Comparison of ENCODE assay signal across 15 cellular contexts in genomic region chr2:58842501-58843144, GRCh38.
DNase-seq lines count a peak whose midpoint lies in the region; ATAC-seq and TF ChIP-seq lines count a peak whose summit lies in the region.
"Had no signal": no experiment of that assay in that cellular context is flagged by ENCODE, and none has a peak within 500 bp of the region (broad histone marks: within the 10 kb centered on the region; RNA-seq: fewer than 3 reads in every experiment).

No MANE protein-coding gene starts in this region.

- H3K79me1 ChIP-seq in mesendoderm (ENCODE audit: low read length), result no peaks in the 10 kb centered on the region

- H3K36me3 ChIP-seq in Caco-2 (ENCODE audit: control insufficient read depth, insufficient read depth, low read length) (no peaks in the 10 kb centered on the region), Panc1 (ENCODE audit: control insufficient read depth, insufficient read depth, low read length) (no peaks in the 10 kb centered on the region), mesendoderm (ENCODE audit: control insufficient read depth, insufficient read depth, low read length) (no peaks in the 10 kb centered on the region)

- H3K27me3 ChIP-seq in Caco-2 (replicated peaks; ENCODE audit: control insufficient read depth, insufficient read depth, low read length) (no peaks in the 10 kb centered on the region), Panc1 (ENCODE audit: control insufficient read depth, insufficient read depth, low read length) (no peaks in the 10 kb centered on the region), mesendoderm (ENCODE audit: insufficient read depth, low read length, poor library complexity) (no peaks in the 10 kb centered on the region)

- H3K4me3 Mint-ChIP-seq in Caco-2 (ENCODE audit: unreplicated experiment), result peak overlapping the region; percentile 47
- no peak overlapping the region for H3K4me3 Mint-ChIP-seq in Calu3 (ENCODE audit: low read depth, unreplicated experiment)
- H3K4me3 Mint-ChIP-seq: CD4-positive, alpha-beta T cell; HFFc6 had no signal

- no peak overlapping the region for H3K18ac ChIP-seq in mesendoderm (ENCODE audit: low read length)

- H3K9me3 ChIP-seq in Caco-2 (no peaks in the 10 kb centered on the region), Panc1 (ENCODE audit: control insufficient read depth, insufficient read depth, low read depth, low read length) (no peaks in the 10 kb centered on the region)

- no peaks in the 10 kb centered on the region for H3K79me2 ChIP-seq in mesendoderm (ENCODE audit: control insufficient read depth, insufficient read depth, low read length)

- no peak overlapping the region for H3K27ac ChIP-seq in Panc1 (ENCODE audit: low read length)
- H3K27ac ChIP-seq in mesendoderm (ENCODE audit: low read depth, low read length), result no peak overlapping the region

- no peak overlapping the region for H4K8ac ChIP-seq in mesendoderm (ENCODE audit: low read depth, low read length)

- POLR2A ChIA-PET in Caco-2 (lab: Charles Lee), result no interaction called here
- POLR2A ChIA-PET in Panc1 (lab: Charles Lee), result no interaction called here

- no CpG with 5 or more reads among the region's 5 CpGs for WGBS in mesendoderm (ENCODE audit: extremely low coverage, insufficient coverage, low lambda C conversion rate)

- DNase-seq in Caco-2, result peak in 1 of 2 experiments; percentile 52
- DNase-seq in Panc1 (ENCODE audit: low read depth, low spot score), result no peak
- peak; percentile 23 for DNase-seq in astrocyte of the hippocampus (ENCODE audit: low read depth, low spot score)
- peak; percentile 12 for DNase-seq in mesendoderm
- DNase-seq in NCI-H1092 treated with DMSO at 0.1 percent for 48 hours (lab: John Stamatoyannopoulos, UW), result no peak
- no peak for DNase-seq in Calu3
- no peak for DNase-seq in dedifferentiated amniotic fluid mesenchymal stem cell (ENCODE audit: extremely low spot score)
- no peak for DNase-seq in dermis blood vessel endothelial cell
- DNase-seq: ACHN; C1 segment of cervical spinal cord; CD4-positive, alpha-beta T cell; DND-41; HCEC 1CT; HFFc6 had no signal

- H3K36me3 Mint-ChIP-seq in Caco-2 (ENCODE audit: insufficient read depth, unreplicated experiment) (no peaks in the 10 kb centered on the region), Calu3 (ENCODE audit: insufficient read depth, unreplicated experiment) (no peaks in the 10 kb centered on the region)

- no peak overlapping the region for H2BK5ac ChIP-seq in mesendoderm (ENCODE audit: low read length)

- ATAC-seq in Panc1, result peak; percentile 63; the same call in 1 of the 2 replicates
- ATAC-seq: HepG2 had no signal

- H3K9ac ChIP-seq in mesendoderm (ENCODE audit: low read length), result no peak overlapping the region

- in situ Hi-C loops in Panc1 (cut with HindIII; ENCODE audit: low pct_unique_long_range_greater_than_20kb, low sequenced_read_pairs), result no loop called here

- H3K27me3 Mint-ChIP-seq in Caco-2 (ENCODE audit: insufficient read depth, unreplicated experiment) (no peaks in the 10 kb centered on the region), Calu3 (ENCODE audit: unreplicated experiment) (no peaks in the 10 kb centered on the region)
- H3K27me3 Mint-ChIP-seq: CD4-positive, alpha-beta T cell had no signal

- no peak overlapping the region for H3K23ac ChIP-seq in mesendoderm (ENCODE audit: low read length)

- intact Hi-C loops in Caco-2 (cut with micrococcal nuclease; ENCODE audit: unreplicated experiment) (loop anchor here (1.0 to 5.0 kb wide), 4 partner anchors 8 to 340 kb away; no protein-coding TSS in a partner anchor), Panc1 (cut with micrococcal nuclease; ENCODE audit: unreplicated experiment) (no loop called here), Calu3 (cut with micrococcal nuclease; ENCODE audit: unreplicated experiment) (no loop called here)

- H4K5ac ChIP-seq in mesendoderm (ENCODE audit: low read length), result no peak overlapping the region

- H3K27ac Mint-ChIP-seq in Caco-2 (ENCODE audit: unreplicated experiment), result peak overlapping the region; percentile 37
- no peak overlapping the region for H3K27ac Mint-ChIP-seq in Calu3 (ENCODE audit: unreplicated experiment)
- H3K27ac Mint-ChIP-seq: CD4-positive, alpha-beta T cell; HFFc6 had no signal

- H3K4me3 ChIP-seq in Caco-2 (ENCODE audit: low read depth, low read length), result no peak overlapping the region
- no peak overlapping the region for H3K4me3 ChIP-seq in Panc1 (ENCODE audit: low read depth in 2 of 2, low read length in 2 of 2)
- H3K4me3 ChIP-seq in mesendoderm (ENCODE audit: low read length), result no peak overlapping the region

- TF ChIP-seq CTCF in Caco-2 (IDR thresholded peaks at IDR 0.05; ENCODE audit: insufficient read depth in 1 of 2, low read depth in 1 of 2, low read length in 1 of 2, severe bottlenecking in 1 of 2, unreplicated experiment in 1 of 2) (no peak), Panc1 (IDR thresholded peaks at IDR 0.05) (no peak), Calu3 (IDR thresholded peaks at IDR 0.05; ENCODE audit: unreplicated experiment) (no peak)

- no TSS peak for BruUV-seq in Caco-2 (replicated peaks; lab: Mats Ljungman, UMichigan)
- no TSS peak for BruUV-seq in Panc1 (replicated peaks; lab: Mats Ljungman, UMichigan)
- no TSS peak for BruUV-seq in Calu3 (replicated peaks; lab: Mats Ljungman, UMichigan)

- CTCF ChIA-PET in Caco-2 (lab: Charles Lee) (no interaction called here), Panc1 (lab: Charles Lee) (no interaction called here), Calu3 (lab: Charles Lee) (no interaction called here)

- H3K9me3 Mint-ChIP-seq in Caco-2 (ENCODE audit: unreplicated experiment) (no peaks in the 10 kb centered on the region), Calu3 (ENCODE audit: low read depth, unreplicated experiment) (peaks cover 2% of the 10 kb centered on the region)
- H3K9me3 Mint-ChIP-seq: CD4-positive, alpha-beta T cell; HFFc6 had no signal

- H2BK120ac ChIP-seq in mesendoderm (ENCODE audit: low read depth, low read length), result no peak overlapping the region

- no peak overlapping the region for H2AK5ac ChIP-seq in mesendoderm (ENCODE audit: low read length)

- H3K56ac ChIP-seq in mesendoderm (ENCODE audit: low read length), result no peak overlapping the region

- H3K4me1 Mint-ChIP-seq in Caco-2 (ENCODE audit: low read depth, unreplicated experiment), result peaks cover 31% of the 10 kb centered on the region
- H3K4me1 Mint-ChIP-seq in Calu3 (ENCODE audit: low read depth, unreplicated experiment), result no peaks in the 10 kb centered on the region

- H3K4ac ChIP-seq in mesendoderm (ENCODE audit: low read depth, low read length), result no peak overlapping the region

- H2BK15ac ChIP-seq in mesendoderm (replicated peaks; ENCODE audit: low read depth), result no peak overlapping the region

- H3K4me1 ChIP-seq in Caco-2 (peaks cover 22% of the 10 kb centered on the region), Panc1 (ENCODE audit: control insufficient read depth, insufficient read depth, low read length) (no peaks in the 10 kb centered on the region), mesendoderm (ENCODE audit: control insufficient read depth, low read depth, low read length) (no peaks in the 10 kb centered on the region)

- H3K4me2 ChIP-seq in mesendoderm (ENCODE audit: low read length), result no peak overlapping the region

Comparison
In these comparisons a context has a peak if more than half of its experiments do, and no peak if none do; other contexts are left out.
1. DNase-seq: peak in astrocyte of the hippocampus (single experiment) and mesendoderm (single experiment); none in Panc1 (single experiment), NCI-H1092 treated with DMSO at 0.1 percent for 48 hours (single experiment), Calu3 (single experiment), dedifferentiated amniotic fluid mesenchymal stem cell (single experiment) and dermis blood vessel endothelial cell (single experiment).